Comparison of ENCODE assay signal across 24 cellular contexts in genomic region chr2:45218298-45218697, GRCh38.
A peak's percentile ranks its signal among the peaks of the same experiment; 100 is the strongest.
DNase-seq lines count a peak whose midpoint lies in the region; ATAC-seq, FAIRE-seq and TF ChIP-seq lines count a peak whose summit lies in the region.
"Had no signal": no experiment of that assay in that cellular context is flagged by ENCODE, and none has a peak within 500 bp of the region (broad histone marks: within the 10 kb centered on the region; RNA-seq: fewer than 3 reads in every experiment).

No MANE protein-coding gene starts in this region.

- no peaks in the 10 kb centered on the region for H3K79me1 ChIP-seq in mesenchymal stem cell (replicated peaks; ENCODE audit: low read length, poor library complexity, severe bottlenecking)

- no peak overlapping the region for H3K23ac ChIP-seq in mesenchymal stem cell (ENCODE audit: low read length in 2 of 2)

- H3K4me1 ChIP-seq in HEK293 (ENCODE audit: control insufficient read depth, insufficient read depth, low read length) (no peaks in the 10 kb centered on the region), lower lobe of right lung (peaks cover 11% of the 10 kb centered on the region), upper lobe of left lung (peaks cover 0 to 9% (median 2%) of the 10 kb centered on the region in 4 donors), mesenchymal stem cell (ENCODE audit: control insufficient read depth, insufficient read depth, low read depth, low read length) (no peaks in the 10 kb centered on the region)
- H3K4me1 ChIP-seq: A549 had no signal

- H3K27me3 ChIP-seq in lower lobe of right lung (ENCODE audit: low read depth) (peaks cover 8% of the 10 kb centered on the region), upper lobe of left lung (no peaks in the 10 kb centered on the region), mesenchymal stem cell (ENCODE audit: control insufficient read depth in 1 of 2, insufficient read depth in 1 of 2, low read length in 2 of 2) (peaks cover 0 to 53% of the 10 kb centered on the region in 2 experiments)
- H3K27me3 ChIP-seq: BE2C, BLaER1 had no signal

- TF ChIP-seq POLR2A in upper lobe of left lung (IDR thresholded peaks at IDR 0.05) = no peak

- H3K4ac ChIP-seq in mesenchymal stem cell (ENCODE audit: low read depth in 1 of 2, low read length in 2 of 2) = no peak overlapping the region

- no peak overlapping the region for H3K4me3 ChIP-seq in HEK293 (ENCODE audit: low read depth, low read length)
- H3K4me3 ChIP-seq in lower lobe of right lung = no peak overlapping the region
- H3K4me3 ChIP-seq in upper lobe of left lung = no peak overlapping the region
- no peak overlapping the region for H3K4me3 ChIP-seq in mesenchymal stem cell (ENCODE audit: insufficient read depth in 1 of 2, low read depth in 1 of 2, low read length in 2 of 2)
- H3K4me3 ChIP-seq: A549, BLaER1, GM12878 had no signal

- H2BK120ac ChIP-seq in mesenchymal stem cell (ENCODE audit: low read depth, low read length) = no peak overlapping the region

- H2BK5ac ChIP-seq in mesenchymal stem cell (ENCODE audit: low read depth, low read length, poor library complexity, severe bottlenecking) = no peak overlapping the region

- no peak overlapping the region for H2AK5ac ChIP-seq in mesenchymal stem cell (ENCODE audit: low read length, severe bottlenecking)

- H4K91ac ChIP-seq in mesenchymal stem cell (ENCODE audit: low read length) = no peak overlapping the region

- H2BK15ac ChIP-seq in mesenchymal stem cell (ENCODE audit: low read depth, poor library complexity, severe bottlenecking) = no peak overlapping the region

- H2AFZ ChIP-seq in mesenchymal stem cell (ENCODE audit: low read depth, low read length) = no peak overlapping the region

- no peak overlapping the region for H2BK12ac ChIP-seq in mesenchymal stem cell (ENCODE audit: low read length in 2 of 2)

- no peak for FAIRE-seq in GM19239 (lab: Jason Lieb, UNC)
- FAIRE-seq: A549, GM12878, GM12892, GM18507 had no signal

- no peak overlapping the region for H3K4me2 ChIP-seq in mesenchymal stem cell (ENCODE audit: low read length, poor library complexity, severe bottlenecking)
- H3K4me2 ChIP-seq: A549 had no signal

- DNase-seq in lower lobe of right lung (no peak), upper lobe of left lung (no peak), GM19239 (ENCODE audit: insufficient read length, low spot score) (no peak), mesenchymal stem cell (no peak)
- no peak for DNase-seq in activated T-cell treated with anti-CD3 and anti-CD28 coated beads, Interleukin-2, amount 50 U/mL, for 1 hour
- DNase-seq: AML-193; BE2C; C1 segment of cervical spinal cord; CD4-positive, alpha-beta memory T cell; CD4-positive, CD25-positive, alpha-beta regulatory T cell; CD8-positive, alpha-beta memory T cell; DMS 273 treated with DMSO at 0.1 percent for 48 hours; DND-41; EL; GDM1 had no signal

- no peaks in the 10 kb centered on the region for H3K9me3 ChIP-seq in HEK293 (ENCODE audit: control insufficient read depth, insufficient read depth, low read depth, low read length)
- H3K9me3 ChIP-seq in lower lobe of right lung = no peaks in the 10 kb centered on the region
- H3K9me3 ChIP-seq in upper lobe of left lung = no peaks in the 10 kb centered on the region
- H3K9me3 ChIP-seq in mesenchymal stem cell (ENCODE audit: control insufficient read depth, low read length) = peaks cover 6% of the 10 kb centered on the region
- H3K9me3 ChIP-seq: BE2C had no signal

- H3K14ac ChIP-seq in mesenchymal stem cell (ENCODE audit: low read length in 2 of 2) = no peak overlapping the region

- ATAC-seq in lower lobe of right lung = peak; percentile 58 to 85
- peak; percentile 16 to 71 for ATAC-seq in upper lobe of left lung (ENCODE audit: low FRiP score in 2 of 2)
- no peak for ATAC-seq in HG02678 (IDR thresholded peaks at IDR 0.05; ENCODE audit: unreplicated experiment)
- ATAC-seq: A549, GM12878 had no signal

- intact Hi-C loops in lower lobe of right lung (cut with DNase I) = no loop called here

- H3K27ac ChIP-seq in HEK293 (ENCODE audit: extremely low read depth, low read depth, low read length) = no peak overlapping the region
- peak overlapping the region; percentile 72 for H3K27ac ChIP-seq in VCaP
- peak overlapping the region; percentile 50 for H3K27ac ChIP-seq in lower lobe of right lung
- H3K27ac ChIP-seq in upper lobe of left lung = peak overlapping the region in 3 of 4 donors; percentile 47 to 56 (median 55)
- no peak overlapping the region for H3K27ac ChIP-seq in mesenchymal stem cell (ENCODE audit: low read length, poor library complexity, severe bottlenecking)
- H3K27ac ChIP-seq: 22Rv1, A549 had no signal

- POLR2A ChIA-PET in HEK293 (lab: Yijun Ruan, JAX) = no interaction called here

- CTCF ChIA-PET in HEK293 (lab: Yijun Ruan, JAX) = no interaction called here

- 70 to 80% methylated on average over 3 of the region's 3 CpGs for WGBS in upper lobe of left lung, 2 donors
- 57% methylated on average over 1 of the region's 3 CpGs for WGBS in mesenchymal stem cell

- no peak overlapping the region for H3K18ac ChIP-seq in mesenchymal stem cell (ENCODE audit: low read depth in 1 of 2, low read length in 2 of 2)

- peak in 1 of 4 donors; percentile 2 for TF ChIP-seq EP300 in upper lobe of left lung (IDR thresholded peaks at IDR 0.05)

- TF ChIP-seq CTCF in HEK293 (tag by site-specific recombination; IDR thresholded peaks at IDR 0.05) (no peak), VCaP (conservative IDR thresholded peaks at IDR 0.05) (no peak), lower lobe of right lung (IDR thresholded peaks at IDR 0.05) (no peak), upper lobe of left lung (IDR thresholded peaks at IDR 0.05) (no peak)

- H3K36me3 ChIP-seq in HEK293 (ENCODE audit: control insufficient read depth in 2 of 2, insufficient read depth in 1 of 2, low read length in 2 of 2) (no peaks in the 10 kb centered on the region), lower lobe of right lung (no peaks in the 10 kb centered on the region), upper lobe of left lung (no peaks in the 10 kb centered on the region), mesenchymal stem cell (ENCODE audit: control insufficient read depth in 1 of 2, insufficient read depth in 2 of 2, low read depth in 1 of 2, low read length in 2 of 2) (no peaks in the 10 kb centered on the region)
- H3K36me3 ChIP-seq: BE2C, BLaER1 had no signal

- H3K9ac ChIP-seq in mesenchymal stem cell (ENCODE audit: low read length) = no peak overlapping the region
- H3K9ac ChIP-seq: BLaER1 had no signal

- no peak overlapping the region for H4K8ac ChIP-seq in mesenchymal stem cell (ENCODE audit: low read length)

TF ChIP-seq in HEK293, 187 proteins besides CTCF, POLR2A, EP300 and RAD21:
- peak; percentile 37; the same call in 1 of the 2 replicates for TF ChIP-seq ZNF146 (tag by site-specific recombination; IDR thresholded peaks at IDR 0.05)
- no peak for TF ChIP-seq ZNF660 (tag by site-specific recombination; IDR thresholded peaks at IDR 0.05)

Comparison
In these comparisons a context has a peak if more than half of its experiments do, and no peak if none do; other contexts are left out.
1. H3K27ac ChIP-seq: peak in VCaP (single experiment), lower lobe of right lung (single experiment) and upper lobe of left lung (3 of 4); none in HEK293 (single experiment) and mesenchymal stem cell (single experiment).